ENCODE assay signal across 8 cellular contexts in genomic region chr16:83813818-83814653, GRCh38. TPM values are rescaled to one million over a fixed set of nuclear protein-coding genes. Genes with fewer than 3 reads are reported as not detected.
A peak's percentile ranks its signal among the peaks of the same experiment; 100 is the strongest.
DNase-seq lines count a peak whose midpoint lies in the region; ATAC-seq, FAIRE-seq and TF ChIP-seq lines count a peak whose summit lies in the region.

No MANE protein-coding gene starts in this region.

- ATAC-seq in T-helper 17 cell: no peak

- H3K4me1 Mint-ChIP-seq in T-helper 17 cell: peaks cover 5% of the 10 kb centered on the region

- FAIRE-seq in urothelium cell line (lab: Jason Lieb, UNC): no peak
- no peak for FAIRE-seq in D721Med (lab: Jason Lieb, UNC)

- peaks cover 11 to 33% of the 10 kb centered on the region in 2 donors for H3K4me1 ChIP-seq in ascending aorta

- H3K9me3 ChIP-seq in T-helper 17 cell (ENCODE audit: control insufficient read depth, low read length, poor library complexity, severe bottlenecking) (no peaks in the 10 kb centered on the region), ascending aorta (no peaks in the 10 kb centered on the region)

- H3K27me3 ChIP-seq in HL-60 (ENCODE audit: insufficient read depth, poor library complexity, severe bottlenecking): no peaks in the 10 kb centered on the region
- no peaks in the 10 kb centered on the region for H3K27me3 ChIP-seq in ascending aorta

- H3K27ac Mint-ChIP-seq in T-helper 17 cell: peak overlapping the region; percentile 9

- intact Hi-C loops in ascending aorta (cut with DNase I): no loop called here

- H3K4me3 ChIP-seq in HL-60 (replicated peaks; ENCODE audit: insufficient read depth, low read length): no peak overlapping the region
- H3K4me3 ChIP-seq in ascending aorta: no peak overlapping the region

- no peak overlapping the region for H3K4me3 Mint-ChIP-seq in T-helper 17 cell

- DNase-seq in ELR (ENCODE audit: low read depth) (peak; percentile 50), HL-60 (ENCODE audit: low read depth in 1 of 2, low spot score in 1 of 2) (no peak), T-helper 17 cell (no peak), kidney tubule cell (ENCODE audit: low spot score) (peak; percentile 67), urothelium cell line (ENCODE audit: low spot score) (peak; percentile 46), ascending aorta (ENCODE audit: low spot score in 2 of 2) (no peak), pons (ENCODE audit: low spot score) (no peak), D721Med (ENCODE audit: insufficient read length, low spot score) (no peak)

- H3K36me3 ChIP-seq in ascending aorta: peaks cover 0 to 23% of the 10 kb centered on the region in 2 donors

- TF ChIP-seq CTCF in HL-60 (IDR thresholded peaks at IDR 0.05; ENCODE audit: insufficient read depth, low read length) (no peak), ascending aorta (IDR thresholded peaks at IDR 0.05) (no peak), D721Med (IDR thresholded peaks at IDR 0.05; ENCODE audit: insufficient read depth, missing control alignments) (no peak)

- H3K27ac ChIP-seq in HL-60 (replicated peaks) (peak overlapping the region; percentile 2; the same call in 1 of the 2 replicates), ascending aorta (no peak overlapping the region)

- H3K36me3 Mint-ChIP-seq in T-helper 17 cell (ENCODE audit: low read depth): no peaks in the 10 kb centered on the region

- no peaks in the 10 kb centered on the region for H3K27me3 Mint-ChIP-seq in T-helper 17 cell

RNA-seq across cellular contexts. Expression of gene HSBP1, which starts 6.3 kb away (rescaled TPM):
- 10 to 100 TPM; 23.1 to 23.8 TPM for total RNA-seq in T-helper 17 cell
- 13.5 TPM for total RNA-seq in ascending aorta

Comparison
In these comparisons a context has a peak if more than half of its experiments do, and no peak if none do; other contexts are left out.
1. DNase-seq: peak in ELR (single experiment), kidney tubule cell (single experiment) and urothelium cell line (single experiment); none in HL-60 (0 of 2), T-helper 17 cell (0 of 3), ascending aorta (0 of 2), pons (single experiment) and D721Med (single experiment).